In genomic region chr1:84246228-84246627, GRCh38 we compare ENCODE assay signal across 16 cellular contexts. TPM values are rescaled to one million over a fixed set of nuclear protein-coding genes. Genes with fewer than 3 reads are reported as not detected.
DNase-seq lines count a peak whose midpoint lies in the region; ATAC-seq, FAIRE-seq and TF ChIP-seq lines count a peak whose summit lies in the region.
"Had no signal": no experiment of that assay in that cellular context is flagged by ENCODE, and none has a peak within 500 bp of the region (broad histone marks: within the 10 kb centered on the region; RNA-seq: fewer than 3 reads in every experiment).

No MANE protein-coding gene starts in this region.

- no peak overlapping the region for H3K4me3 Mint-ChIP-seq in MCF 10A (ENCODE audit: unreplicated experiment)
- H3K4me3 Mint-ChIP-seq: activated T-helper 17 cell treated with anti-CD3 and anti-CD28 coated beads, Interleukin-2, amount 50 U/mL, for 72 hours had no signal

- H3K27ac ChIP-seq in breast epithelium (no peak overlapping the region), brain microvascular endothelial cell (peak overlapping the region; percentile 98), mesodermal cell (ENCODE audit: low read depth, low read length, severe bottlenecking) (peak overlapping the region; percentile 31), uterus (peak overlapping the region; percentile 19 to 64), right cardiac atrium (ENCODE audit: low read length) (no peak overlapping the region)
- H3K27ac ChIP-seq: gastrocnemius medialis, sigmoid colon, thyroid gland, VCaP had no signal

- CTCF ChIA-PET in MCF 10A (lab: Yijun Ruan, JAX), result interaction anchor here (0.7 kb wide), 1 partner anchor 187 kb away, joined by 4 read pairs; no protein-coding TSS in a partner anchor

- H3K36me3 ChIP-seq in breast epithelium, result no peaks in the 10 kb centered on the region
- H3K36me3 ChIP-seq in brain microvascular endothelial cell (replicated peaks), result no peaks in the 10 kb centered on the region
- no peaks in the 10 kb centered on the region for H3K36me3 ChIP-seq in mesodermal cell (ENCODE audit: control insufficient read depth, insufficient read depth, low read length)
- H3K36me3 ChIP-seq in uterus, result no peaks in the 10 kb centered on the region
- H3K36me3 ChIP-seq: gastrocnemius medialis, sigmoid colon, thyroid gland had no signal

- H3K4me1 Mint-ChIP-seq in MCF 10A (ENCODE audit: insufficient read depth, unreplicated experiment), result peaks cover 6% of the 10 kb centered on the region

- peaks cover 3% of the 10 kb centered on the region for H3K9me3 Mint-ChIP-seq in MCF 10A (ENCODE audit: unreplicated experiment)
- H3K9me3 Mint-ChIP-seq: activated T-helper 17 cell treated with anti-CD3 and anti-CD28 coated beads, Interleukin-2, amount 50 U/mL, for 72 hours had no signal

- no peak for FAIRE-seq in H54 (lab: Jason Lieb, UNC)

- intact Hi-C loops in MCF 10A (cut with micrococcal nuclease), result loop anchor here (5.0 kb wide), 1 partner anchor 341 kb away; no protein-coding TSS in a partner anchor
- intact Hi-C loops in breast epithelium (cut with DNase I; ENCODE audit: low total_unique reads), result no loop called here
- intact Hi-C loops in uterus (cut with DNase I; ENCODE audit: low total_unique reads), result no loop called here
- intact Hi-C loops in right cardiac atrium (cut with DNase I), result no loop called here

- H3K4me1 ChIP-seq in breast epithelium (no peaks in the 10 kb centered on the region), mesodermal cell (ENCODE audit: control insufficient read depth, insufficient read depth, low read length, poor library complexity, severe bottlenecking) (peaks cover 6% of the 10 kb centered on the region), uterus (no peaks in the 10 kb centered on the region), right cardiac atrium (ENCODE audit: control insufficient read depth, insufficient read depth, low read length) (no peaks in the 10 kb centered on the region)
- H3K4me1 ChIP-seq: gastrocnemius medialis, sigmoid colon, thyroid gland had no signal

- POLR2A ChIA-PET in MCF 10A (lab: Yijun Ruan, JAX), result interaction anchor here (1.0 to 1.2 kb wide), 4 partner anchors 52 to 1039 kb away, joined by 3 to 4 read pairs (median 4); partner anchors contain the start of gene SAMD13

- WGBS in mesodermal cell (ENCODE audit: insufficient coverage in 2 of 2), 2 experiments, result 55 to 85% methylated on average over 2 of the region's 4 CpGs
- WGBS in right cardiac atrium, result 50% methylated on average over 4 of the region's 4 CpGs

- H3K9me3 ChIP-seq in breast epithelium (peaks cover 0 to 3% of the 10 kb centered on the region in 2 donors), mesodermal cell (ENCODE audit: control insufficient read depth, low read length) (peaks cover 5% of the 10 kb centered on the region), uterus (no peaks in the 10 kb centered on the region), right cardiac atrium (ENCODE audit: control insufficient read depth, low read length) (no peaks in the 10 kb centered on the region)
- H3K9me3 ChIP-seq: gastrocnemius medialis, sigmoid colon, thyroid gland had no signal

- TF ChIP-seq CTCF in MCF 10A (IDR thresholded peaks at IDR 0.05; ENCODE audit: unreplicated experiment) (no peak), breast epithelium (IDR thresholded peaks at IDR 0.05) (no peak), brain microvascular endothelial cell (IDR thresholded peaks at IDR 0.05; ENCODE audit: low read depth, low read length, missing control alignments) (no peak), uterus (IDR thresholded peaks at IDR 0.05) (no peak)

- no peak overlapping the region for H3K4me3 ChIP-seq in breast epithelium
- H3K4me3 ChIP-seq in brain microvascular endothelial cell (ENCODE audit: low read depth, low read length), result no peak overlapping the region
- no peak overlapping the region for H3K4me3 ChIP-seq in mesodermal cell (ENCODE audit: extremely low read depth, insufficient read depth, low read length, poor library complexity, severe bottlenecking)
- H3K4me3 ChIP-seq in uterus, result no peak overlapping the region
- H3K4me3 ChIP-seq in right cardiac atrium (ENCODE audit: low read length), result no peak overlapping the region
- H3K4me3 ChIP-seq: gastrocnemius medialis, lung, sigmoid colon, thyroid gland had no signal

- H3K36me3 Mint-ChIP-seq in MCF 10A (ENCODE audit: insufficient read depth, unreplicated experiment), result no peaks in the 10 kb centered on the region

- no TSS peak for BruUV-seq in MCF 10A (replicated peaks; lab: Mats Ljungman, UMichigan)

- no peak for ATAC-seq in right cardiac atrium
- ATAC-seq: activated T-helper 17 cell treated with anti-CD3 and anti-CD28 coated beads, Interleukin-2, amount 50 U/mL, for 72 hours; gastrocnemius medialis had no signal

- peak overlapping the region; percentile 93 for H3K27ac Mint-ChIP-seq in MCF 10A (ENCODE audit: low read depth, unreplicated experiment)
- H3K27ac Mint-ChIP-seq: activated T-helper 17 cell treated with anti-CD3 and anti-CD28 coated beads, Interleukin-2, amount 50 U/mL, for 72 hours; CD4-positive, CD25-positive, alpha-beta regulatory T cell had no signal

- H3K27me3 ChIP-seq in breast epithelium (no peaks in the 10 kb centered on the region), brain microvascular endothelial cell (replicated peaks) (no peaks in the 10 kb centered on the region), uterus (no peaks in the 10 kb centered on the region), right cardiac atrium (ENCODE audit: control insufficient read depth, insufficient read depth) (no peaks in the 10 kb centered on the region)
- H3K27me3 ChIP-seq: gastrocnemius medialis, sigmoid colon, thyroid gland had no signal

- DNase-seq in MCF 10A (ENCODE audit: unreplicated experiment), result no peak
- DNase-seq in breast epithelium (ENCODE audit: low spot score in 2 of 2), result no peak
- no peak for DNase-seq in brain microvascular endothelial cell
- DNase-seq in uterus, result no peak
- DNase-seq in H54 (ENCODE audit: insufficient read length, low spot score), result no peak
- no peak for DNase-seq in right cardiac atrium
- no peak for DNase-seq in NCI-H69 (lab: John Stamatoyannopoulos, UW)
- DNase-seq: CD4-positive, CD25-positive, alpha-beta regulatory T cell; gastrocnemius medialis; NCI-H1436; sigmoid colon; thyroid gland had no signal

- in situ Hi-C loops in brain microvascular endothelial cell (cut with HindIII; ENCODE audit: low pct_ligation_motif_present, low sequenced_read_pairs), result no loop called here

- no peak for TF ChIP-seq POLR2A in breast epithelium (IDR thresholded peaks at IDR 0.05)
- no peak for TF ChIP-seq POLR2A in uterus (IDR thresholded peaks at IDR 0.05)
- no peak for TF ChIP-seq POLR2A in H54 (IDR thresholded peaks at IDR 0.05; ENCODE audit: low read depth, low read length)

- no peaks in the 10 kb centered on the region for H3K27me3 Mint-ChIP-seq in MCF 10A (ENCODE audit: insufficient read depth, unreplicated experiment)
- H3K27me3 Mint-ChIP-seq: activated T-helper 17 cell treated with anti-CD3 and anti-CD28 coated beads, Interleukin-2, amount 50 U/mL, for 72 hours; CD4-positive, CD25-positive, alpha-beta regulatory T cell had no signal

RNA-seq across cellular contexts. Expression of gene SAMD13, which starts 55.3 kb away (rescaled TPM):
- total RNA-seq in MCF 10A (2022) (1.2 and 1.3 TPM in 2 replicates), breast epithelium (1 to 10 TPM; 2.1 to 3.1 (median 2.6) TPM), uterus (1 to 10 TPM in 2 of 4 donors, under 1 TPM in 1, not detected in 1; 0.77 to 5.7 (median 1.8) TPM), right cardiac atrium (1 to 10 TPM in 3 of 4 donors, under 1 TPM in 1; 0.92 to 2.9 (median 1.7) TPM)
- polyA plus RNA-seq in mesodermal cell (2013, experiment 1 of 2), result 2.8 TPM
- 3.3 TPM for polyA plus RNA-seq in mesodermal cell (2013, experiment 2 of 2)
- 1.2 TPM for polyA plus RNA-seq in right cardiac atrium
- total RNA-seq: activated T-helper 17 cell treated with anti-CD3 and anti-CD28 coated beads, Interleukin-2, amount 50 U/mL, for 72 hours; CD4-positive, CD25-positive, alpha-beta regulatory T cell had no signal

Comparison
In these comparisons a context has a peak if more than half of its experiments do, and no peak if none do; other contexts are left out.
1. H3K27ac ChIP-seq: peak in brain microvascular endothelial cell (single experiment), mesodermal cell (single experiment) and uterus (2 of 2); none in breast epithelium (0 of 2) and right cardiac atrium (single experiment).